Comparison of ENCODE assay signal across 19 cellular contexts in genomic region chr6:16621002-16621401, GRCh38.
DNase-seq lines count a peak whose midpoint lies in the region; ATAC-seq and TF ChIP-seq lines count a peak whose summit lies in the region.
"Had no signal": no experiment of that assay in that cellular context is flagged by ENCODE, and none has a peak within 500 bp of the region (broad histone marks: within the 10 kb centered on the region; RNA-seq: fewer than 3 reads in every experiment).

No MANE protein-coding gene starts in this region.

- peak overlapping the region; percentile 16 for H3K4me3 ChIP-seq in neural cell (ENCODE audit: low read length)
- H3K4me3 ChIP-seq: GM12878, SJCRH30 had no signal

- no peak for TF ChIP-seq RAD21 in neural cell (conservative IDR thresholded peaks at IDR 0.05)

- no peaks in the 10 kb centered on the region for H3K9me3 Mint-ChIP-seq in T-helper 2 cell treated with Interferon-gamma antibody and Interleukin-4, amounts not matched to agents 5 μg/mL and 100 μg/mL, for 36 hours
- no peaks in the 10 kb centered on the region for H3K9me3 Mint-ChIP-seq in activated T-cell treated with anti-CD3 and anti-CD28 coated beads, Interleukin-2, amount 50 U/mL, for 24 hours
- H3K9me3 Mint-ChIP-seq: CD14-positive monocyte, H9 had no signal

- no peaks in the 10 kb centered on the region for H3K79me2 ChIP-seq in neural cell (replicated peaks; ENCODE audit: insufficient read depth, low read length)

- H3K27me3 Mint-ChIP-seq in T-helper 2 cell treated with Interferon-gamma antibody and Interleukin-4, amounts not matched to agents 5 μg/mL and 100 μg/mL, for 36 hours (ENCODE audit: low read depth): no peaks in the 10 kb centered on the region
- no peaks in the 10 kb centered on the region for H3K27me3 Mint-ChIP-seq in T-helper 17 cell
- no peaks in the 10 kb centered on the region for H3K27me3 Mint-ChIP-seq in activated T-cell treated with anti-CD3 and anti-CD28 coated beads, Interleukin-2, amount 50 U/mL, for 24 hours

- no peak overlapping the region for H3K4me3 Mint-ChIP-seq in T-helper 2 cell treated with Interferon-gamma antibody and Interleukin-4, amounts not matched to agents 5 μg/mL and 100 μg/mL, for 36 hours
- no peak overlapping the region for H3K4me3 Mint-ChIP-seq in T-helper 17 cell
- no peak overlapping the region for H3K4me3 Mint-ChIP-seq in activated T-cell treated with anti-CD3 and anti-CD28 coated beads, Interleukin-2, amount 50 U/mL, for 24 hours
- H3K4me3 Mint-ChIP-seq: CD14-positive monocyte, H9 had no signal

- H3K27ac ChIP-seq in neural cell (ENCODE audit: low read length): peak overlapping the region; percentile 67
- H3K27ac ChIP-seq: RWPE1, SJCRH30 had no signal

- peaks cover 16% of the 10 kb centered on the region for H3K36me3 Mint-ChIP-seq in T-helper 2 cell treated with Interferon-gamma antibody and Interleukin-4, amounts not matched to agents 5 μg/mL and 100 μg/mL, for 36 hours (ENCODE audit: low read depth)
- H3K36me3 Mint-ChIP-seq in T-helper 17 cell (ENCODE audit: low read depth): no peaks in the 10 kb centered on the region
- peaks cover 10% of the 10 kb centered on the region for H3K36me3 Mint-ChIP-seq in activated T-cell treated with anti-CD3 and anti-CD28 coated beads, Interleukin-2, amount 50 U/mL, for 24 hours (ENCODE audit: low read depth)

- H3F3A ChIP-seq in neural cell (ENCODE audit: insufficient read depth, low read length, poor library complexity, severe bottlenecking): no peaks in the 10 kb centered on the region

- no peak for TF ChIP-seq CTCF in neural cell (IDR thresholded peaks at IDR 0.05; ENCODE audit: poor library complexity, severe bottlenecking)

- peak; percentile 48 for TF ChIP-seq EP300 in neural cell (conservative IDR thresholded peaks at IDR 0.05; ENCODE audit: poor library complexity, severe bottlenecking)

- H3K27ac Mint-ChIP-seq in T-helper 2 cell treated with Interferon-gamma antibody and Interleukin-4, amounts not matched to agents 5 μg/mL and 100 μg/mL, for 36 hours: peak overlapping the region; percentile 26
- peak overlapping the region; percentile 70 for H3K27ac Mint-ChIP-seq in T-helper 17 cell
- no peak overlapping the region for H3K27ac Mint-ChIP-seq in activated T-cell treated with anti-CD3 and anti-CD28 coated beads, Interleukin-2, amount 50 U/mL, for 24 hours

- H3K27me3 ChIP-seq in neural cell (ENCODE audit: insufficient read depth, low read depth, low read length): no peaks in the 10 kb centered on the region
- H3K27me3 ChIP-seq: SJCRH30 had no signal

- no peak for ATAC-seq in T-helper 17 cell
- ATAC-seq: GM12878 had no signal

- H3K9ac ChIP-seq in neural cell (ENCODE audit: low read length): peak overlapping the region; percentile 14

- H3K9me3 ChIP-seq in T-helper 17 cell (ENCODE audit: control insufficient read depth, low read length, poor library complexity, severe bottlenecking): no peaks in the 10 kb centered on the region
- H3K9me3 ChIP-seq in neural cell (ENCODE audit: low read length): no peaks in the 10 kb centered on the region
- H3K9me3 ChIP-seq: SJCRH30 had no signal

- H3K4me2 ChIP-seq in neural cell (ENCODE audit: low read length): no peak overlapping the region

- no peaks in the 10 kb centered on the region for H3K36me3 ChIP-seq in neural cell (ENCODE audit: insufficient read depth, low read length)
- H3K36me3 ChIP-seq: SJCRH30 had no signal

- no peak overlapping the region for H2AFZ ChIP-seq in neural cell (ENCODE audit: low read depth, low read length)

- H3K4me1 Mint-ChIP-seq in T-helper 2 cell treated with Interferon-gamma antibody and Interleukin-4, amounts not matched to agents 5 μg/mL and 100 μg/mL, for 36 hours (ENCODE audit: low read depth): peaks cover 48% of the 10 kb centered on the region
- peaks cover 19% of the 10 kb centered on the region for H3K4me1 Mint-ChIP-seq in T-helper 17 cell
- peaks cover 50% of the 10 kb centered on the region for H3K4me1 Mint-ChIP-seq in activated T-cell treated with anti-CD3 and anti-CD28 coated beads, Interleukin-2, amount 50 U/mL, for 24 hours (ENCODE audit: low read depth)
- H3K4me1 Mint-ChIP-seq: H9 had no signal

- H4K20me1 ChIP-seq in neural cell (ENCODE audit: insufficient read depth): no peaks in the 10 kb centered on the region

- H3K9me2 ChIP-seq in neural cell (ENCODE audit: insufficient read depth, low read length): no peaks in the 10 kb centered on the region

- DNase-seq in T-helper 2 cell treated with Interferon-gamma antibody and Interleukin-4, amounts not matched to agents 5 μg/mL and 100 μg/mL, for 36 hours (ENCODE audit: low spot score): no peak
- DNase-seq in T-helper 2 cell (no peak), NCI-H1436 treated with DMSO at 0.1 percent for 48 hours (lab: John Stamatoyannopoulos, UW) (peak; percentile 38), T-helper 17 cell (no peak), HCEC 1CT (no peak), NCI-H187 treated with DMSO at 0.1 percent for 48 hours (lab: John Stamatoyannopoulos, UW) (no peak)
- DNase-seq in activated T-cell treated with anti-CD3 and anti-CD28 coated beads, Interleukin-2, amount 50 U/mL, for 24 hours: no peak
- DNase-seq: DMS79; H9; Kasumi-1; NCI-H1417 treated with DMSO at 0.1 percent for 48 hours; NCI-H446 treated with DMSO at 0.1 percent for 48 hours; NK-92 treated with Interleukin-12 subunit alpha and Interleukin-12 subunit beta, amount 100 ng/mL, for 24 hours; OCI-M1; SJCRH30 had no signal

TF ChIP-seq in neural cell, 6 proteins besides CTCF, POLR2A, EP300 and RAD21:
- TF ChIP-seq REST (IDR thresholded peaks at IDR 0.05; ENCODE audit: borderline replicate concordance) (no peak), MXI1 (conservative IDR thresholded peaks at IDR 0.05; ENCODE audit: poor library complexity, severe bottlenecking) (no peak), POLR2AphosphoS5 (IDR thresholded peaks at IDR 0.05) (peak; percentile 54)
